19 cellular contexts compared by ENCODE assay signal in the genomic region with DNA sequence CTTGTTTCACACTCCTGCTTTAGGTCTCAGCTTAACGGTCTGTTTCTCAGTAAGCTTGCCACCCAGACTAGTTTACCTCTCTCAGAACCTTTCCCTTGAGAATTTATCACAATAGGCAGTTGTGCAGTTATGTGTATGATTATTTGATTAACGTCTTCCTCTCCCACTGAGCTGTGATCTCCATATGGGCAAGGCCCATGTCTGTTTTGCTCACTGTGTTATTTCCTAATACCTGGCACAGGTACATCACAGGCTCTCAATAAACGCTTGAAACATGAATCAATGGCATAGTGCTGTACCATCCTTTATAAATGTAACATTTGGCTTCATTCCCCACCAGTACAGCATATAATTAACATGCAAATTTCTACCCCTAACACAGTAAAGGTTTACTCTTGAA. TPM values are rescaled to one million over a fixed set of nuclear protein-coding genes. Genes with fewer than 3 reads are reported as not detected.
A peak's percentile ranks its signal among the peaks of the same experiment; 100 is the strongest.
DNase-seq lines count a peak whose midpoint lies in the region; ATAC-seq and TF ChIP-seq lines count a peak whose summit lies in the region.
"Had no signal": no experiment of that assay in that cellular context is flagged by ENCODE, and none has a peak within 500 bp of the region (broad histone marks: within the 10 kb centered on the region; RNA-seq: fewer than 3 reads in every experiment).

No MANE protein-coding gene starts in this region.

- no TSS peak for BruUV-seq in mammary epithelial cell (replicated peaks; lab: Mats Ljungman, UMichigan)

- H3K9me3 Mint-ChIP-seq in T-helper 2 cell treated with Interferon-gamma antibody and Interleukin-4, amounts not matched to agents 5 μg/mL and 100 μg/mL, for 36 hours = no peaks in the 10 kb centered on the region
- H3K9me3 Mint-ChIP-seq: CD4-positive, alpha-beta memory T cell had no signal

- H3K36me3 ChIP-seq in breast epithelium = no peaks in the 10 kb centered on the region
- H3K36me3 ChIP-seq in mammary epithelial cell (ENCODE audit: insufficient read depth, low read length) = no peaks in the 10 kb centered on the region

- WGBS in mammary epithelial cell (ENCODE audit: low coverage, missing lambda C conversion rate) = 51% methylated on average over 3 of the region's 3 CpGs

- no peaks in the 10 kb centered on the region for H4K20me1 ChIP-seq in mammary epithelial cell (ENCODE audit: insufficient read depth, low read length)

- no peak for DNase-seq in breast epithelium (ENCODE audit: low spot score in 2 of 2)
- no peak for DNase-seq in mammary epithelial cell
- peak; percentile 6 for DNase-seq in NCI-H69 (lab: John Stamatoyannopoulos, UW)
- DNase-seq in epithelial cell of esophagus (ENCODE audit: low read depth) = peak; percentile 18
- DNase-seq in AML-193 (lab: John Stamatoyannopoulos, UW) = no peak
- no peak for DNase-seq in T-helper 2 cell treated with Interferon-gamma antibody and Interleukin-4, amounts not matched to agents 5 μg/mL and 100 μg/mL, for 36 hours (ENCODE audit: low spot score)
- DNase-seq: 8988T; ACHN; C1 segment of cervical spinal cord; Calu3; CD4-positive, alpha-beta memory T cell; COR-L47; DMS53; DND-41; GM23248; H7; HCEC 1CT had no signal

- no peaks in the 10 kb centered on the region for H3K27me3 Mint-ChIP-seq in T-helper 2 cell treated with Interferon-gamma antibody and Interleukin-4, amounts not matched to agents 5 μg/mL and 100 μg/mL, for 36 hours (ENCODE audit: low read depth)
- H3K27me3 Mint-ChIP-seq: CD4-positive, alpha-beta memory T cell had no signal

- TF ChIP-seq CTCF in breast epithelium (IDR thresholded peaks at IDR 0.05) = no peak
- TF ChIP-seq CTCF in mammary epithelial cell (conservative IDR thresholded peaks at IDR 0.05 in 1 of 2, IDR thresholded peaks at IDR 0.05 in 1 of 2; ENCODE audit: extremely low read depth in 1 of 2, insufficient read depth in 1 of 2, low read depth in 1 of 2, low read length in 2 of 2) = no peak
- TF ChIP-seq CTCF in epithelial cell of esophagus (IDR thresholded peaks at IDR 0.05; ENCODE audit: insufficient read depth, low read depth, low read length, missing control alignments) = no peak

- H2AFZ ChIP-seq in mammary epithelial cell (ENCODE audit: low read depth, low read length) = no peak overlapping the region
- H2AFZ ChIP-seq: GM23248 had no signal

- H3K27ac ChIP-seq in breast epithelium = peak overlapping the region; percentile 61 to 72
- no peak overlapping the region for H3K27ac ChIP-seq in mammary epithelial cell (ENCODE audit: insufficient read depth, low read depth, low read length)
- H3K27ac ChIP-seq: A549, GM23248 had no signal

- H3K4me3 ChIP-seq in breast epithelium (no peak overlapping the region), mammary epithelial cell (replicated peaks in 1 of 3; ENCODE audit: insufficient read depth in 1 of 3, low read depth in 2 of 3, low read length in 3 of 3) (no peak overlapping the region), epithelial cell of esophagus (ENCODE audit: low read length) (no peak overlapping the region)
- H3K4me3 ChIP-seq: A549, GM23248 had no signal

- TF ChIP-seq POLR2A in breast epithelium (IDR thresholded peaks at IDR 0.05) = no peak

- H3K27me3 ChIP-seq in breast epithelium (no peaks in the 10 kb centered on the region), mammary epithelial cell (ENCODE audit: insufficient read depth, low read length) (no peaks in the 10 kb centered on the region)

- peaks cover 7 to 20% of the 10 kb centered on the region in 2 donors for H3K4me1 ChIP-seq in breast epithelium
- H3K4me1 ChIP-seq in mammary epithelial cell (ENCODE audit: insufficient read depth, low read length) = peaks cover 9% of the 10 kb centered on the region

- H3K9me3 ChIP-seq in breast epithelium (no peaks in the 10 kb centered on the region), mammary epithelial cell (replicated peaks; ENCODE audit: insufficient read depth, low read length) (no peaks in the 10 kb centered on the region)
- H3K9me3 ChIP-seq: A549 had no signal

- dilution Hi-C loops in mammary epithelial cell (cut with HindIII; ENCODE audit: low sequenced_read_pairs) = no loop called here

- in situ Hi-C loops in mammary epithelial cell (cut with MboI; ENCODE audit: low sequenced_read_pairs in 2 of 2) = no loop called here

- H3K79me2 ChIP-seq in mammary epithelial cell (ENCODE audit: insufficient read depth, low read length) = no peaks in the 10 kb centered on the region

- intact Hi-C loops in breast epithelium (cut with DNase I; ENCODE audit: low total_unique reads) (no loop called here), mammary epithelial cell (cut with micrococcal nuclease) (no loop called here)

- no peak overlapping the region for H3K4me2 ChIP-seq in mammary epithelial cell (ENCODE audit: insufficient read depth, low read depth, low read length)
- H3K4me2 ChIP-seq: A549 had no signal

- no peak for ATAC-seq in HG02623 (IDR thresholded peaks at IDR 0.05; ENCODE audit: unreplicated experiment)
- ATAC-seq: A549 had no signal

- CTCF ChIA-PET in mammary epithelial cell (lab: Charles Lee; ENCODE audit: low non-redundant PET) = no interaction called here

- no peak overlapping the region for H3K4me3 Mint-ChIP-seq in T-helper 2 cell treated with Interferon-gamma antibody and Interleukin-4, amounts not matched to agents 5 μg/mL and 100 μg/mL, for 36 hours
- H3K4me3 Mint-ChIP-seq: CD4-positive, alpha-beta memory T cell had no signal

- H3K9ac ChIP-seq in mammary epithelial cell (ENCODE audit: insufficient read depth, low read length) = no peak overlapping the region
- H3K9ac ChIP-seq: GM23248 had no signal

- H3K27ac Mint-ChIP-seq in T-helper 2 cell treated with Interferon-gamma antibody and Interleukin-4, amounts not matched to agents 5 μg/mL and 100 μg/mL, for 36 hours = no peak overlapping the region
- H3K27ac Mint-ChIP-seq: CD4-positive, alpha-beta memory T cell had no signal

- H3K4me1 Mint-ChIP-seq in T-helper 2 cell treated with Interferon-gamma antibody and Interleukin-4, amounts not matched to agents 5 μg/mL and 100 μg/mL, for 36 hours (ENCODE audit: low read depth) = no peaks in the 10 kb centered on the region
- H3K4me1 Mint-ChIP-seq: CD4-positive, alpha-beta memory T cell had no signal

- H3K36me3 Mint-ChIP-seq in T-helper 2 cell treated with Interferon-gamma antibody and Interleukin-4, amounts not matched to agents 5 μg/mL and 100 μg/mL, for 36 hours (ENCODE audit: low read depth) = no peaks in the 10 kb centered on the region

RNA-seq across cellular contexts. Expression of gene RARRES1, which starts 29.1 kb away (rescaled TPM):
- total RNA-seq in breast epithelium (100 to 1,000 TPM in 2 of 3 donors, 1 to 10 TPM in 1; 3.5 to 568 (median 403) TPM), mammary epithelial cell (10 to 100 TPM in 1 of 2 donors, under 1 TPM in 1; 0.52 to 24.3 TPM)
- 0.67 TPM for polyA plus RNA-seq in mammary epithelial cell
- polyA minus RNA-seq in mammary epithelial cell = not detected
- total RNA-seq: CD4-positive, alpha-beta memory T cell; H7 had no signal
- polyA plus RNA-seq: CD4-positive, alpha-beta memory T cell had no signal

RNA-seq across cellular contexts. Expression of gene MFSD1, which starts 40.5 kb away (rescaled TPM):
- total RNA-seq in breast epithelium (100 to 1,000 TPM in 2 of 3 donors, 10 to 100 TPM in 1; 76.7 to 134 (median 125) TPM), mammary epithelial cell (10 to 100 TPM; 35.3 to 92.5 TPM)
- 27.7 TPM for polyA plus RNA-seq in mammary epithelial cell
- 23.1 TPM for polyA minus RNA-seq in mammary epithelial cell

Comparison
In these comparisons a context has a peak if more than half of its experiments do, and no peak if none do; other contexts are left out.
1. DNase-seq: peak in NCI-H69 (single experiment) and epithelial cell of esophagus (single experiment); none in breast epithelium (0 of 2), mammary epithelial cell (single experiment), AML-193 (0 of 2) and T-helper 2 cell treated with Interferon-gamma antibody and Interleukin-4, amounts not matched to agents 5 μg/mL and 100 μg/mL, for 36 hours (single experiment).